In the genomic region with DNA sequence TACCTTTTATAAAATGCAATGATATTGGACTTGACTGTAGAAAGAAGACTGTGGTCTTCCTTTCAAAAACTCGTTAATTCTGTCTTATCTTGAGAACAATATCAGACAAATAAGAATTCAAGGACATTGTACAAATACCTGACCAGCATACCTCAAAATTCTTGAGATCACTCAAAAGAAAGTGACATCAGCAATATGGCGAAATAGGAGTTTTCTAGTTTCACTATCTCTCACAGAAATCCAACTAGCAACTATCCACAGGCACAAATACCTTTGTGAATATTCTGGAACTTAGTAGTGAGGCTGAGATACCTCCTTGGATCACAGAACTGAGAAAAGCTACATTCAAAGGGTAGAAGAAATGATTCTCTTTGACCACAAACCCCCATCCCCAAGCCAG, we compare ENCODE assay signal across 22 cellular contexts.
"Had no signal": no experiment of that assay in that cellular context is flagged by ENCODE, and none has a peak within 500 bp of the region (broad histone marks: within the 10 kb centered on the region; RNA-seq: fewer than 3 reads in every experiment).

No MANE protein-coding gene starts in this region.

- H3K4me3 Mint-ChIP-seq: activated B cell treated with CpG ODN at 0.5 μM for 24 hours; activated CD4-positive, alpha-beta T cell treated with anti-CD3 and anti-CD28 coated beads, Interleukin-2, amount 10 ng/mL, durations not matched to agents 24 days and 14 days; activated CD8-positive, alpha-beta memory T cell treated with anti-CD3 and anti-CD28 coated beads, Interleukin-2, amount 10 ng/mL, durations not matched to agents 7 days and 5 days; activated naive CD8-positive, alpha-beta T cell treated with anti-CD3 and anti-CD28 coated beads, Interleukin-2, amount 50 U/mL, for 24 hours; activated T-cell treated with anti-CD3 and anti-CD28 coated beads, Interleukin-2, amount 50 U/mL, for 4 hours; T-helper 1 cell treated with Interleukin-12 subunit alpha and Interleukin-12 subunit beta and Interleukin-4 antibody, amounts not matched to agents 30 μg/mL and 1 μg/mL, for 36 hours had no signal

- H3K27ac Mint-ChIP-seq: activated B cell treated with CpG ODN at 0.5 μM for 24 hours; activated CD4-positive, alpha-beta T cell treated with anti-CD3 and anti-CD28 coated beads, Interleukin-2, amount 10 ng/mL, durations not matched to agents 24 days and 14 days; activated CD8-positive, alpha-beta memory T cell treated with anti-CD3 and anti-CD28 coated beads, Interleukin-2, amount 10 ng/mL, durations not matched to agents 7 days and 5 days; activated naive CD4-positive, alpha-beta T cell treated with anti-CD3 and anti-CD28 coated beads, Interleukin-2, amount 50 U/mL, for 72 hours; activated naive CD8-positive, alpha-beta T cell treated with anti-CD3 and anti-CD28 coated beads, Interleukin-2, amount 50 U/mL, for 24 hours; T-helper 1 cell treated with Interleukin-12 subunit alpha and Interleukin-12 subunit beta and Interleukin-4 antibody, amounts not matched to agents 30 μg/mL and 1 μg/mL, for 36 hours had no signal

- H3K4me3 ChIP-seq: PC-9 had no signal

- H3K9me3 Mint-ChIP-seq: activated CD4-positive, alpha-beta T cell treated with anti-CD3 and anti-CD28 coated beads, Interleukin-2, amount 10 ng/mL, durations not matched to agents 24 days and 14 days; activated naive CD8-positive, alpha-beta T cell treated with anti-CD3 and anti-CD28 coated beads, Interleukin-2, amount 50 U/mL, for 24 hours; T-helper 1 cell treated with Interleukin-12 subunit alpha and Interleukin-12 subunit beta and Interleukin-4 antibody, amounts not matched to agents 30 μg/mL and 1 μg/mL, for 36 hours had no signal

- H3K36me3 Mint-ChIP-seq: activated CD8-positive, alpha-beta memory T cell treated with anti-CD3 and anti-CD28 coated beads, Interleukin-2, amount 10 ng/mL, durations not matched to agents 7 days and 5 days; activated naive CD4-positive, alpha-beta T cell treated with anti-CD3 and anti-CD28 coated beads, Interleukin-2, amount 50 U/mL, for 72 hours had no signal

- H3K27me3 Mint-ChIP-seq: activated B cell treated with CpG ODN at 0.5 μM for 24 hours; activated CD4-positive, alpha-beta T cell treated with anti-CD3 and anti-CD28 coated beads, Interleukin-2, amount 10 ng/mL, durations not matched to agents 24 days and 14 days; activated CD8-positive, alpha-beta memory T cell treated with anti-CD3 and anti-CD28 coated beads, Interleukin-2, amount 10 ng/mL, durations not matched to agents 7 days and 5 days; activated naive CD8-positive, alpha-beta T cell treated with anti-CD3 and anti-CD28 coated beads, Interleukin-2, amount 50 U/mL, for 24 hours had no signal

- DNase-seq: activated B cell treated with CpG ODN at 0.5 μM for 24 hours; activated CD4-positive, alpha-beta T cell treated with anti-CD3 and anti-CD28 coated beads for 1 hour; activated CD4-positive, alpha-beta T cell treated with anti-CD3 and anti-CD28 coated beads, Interleukin-2, amount 10 ng/mL, durations not matched to agents 24 days and 14 days; activated CD4-positive, alpha-beta T cell treated with anti-CD3 and anti-CD28 coated beads, Interleukin-2, amount 50 U/mL, for 48 hours; activated CD8-positive, alpha-beta memory T cell treated with anti-CD3 and anti-CD28 coated beads, Interleukin-2, amount 10 ng/mL, durations not matched to agents 7 days and 5 days; activated effector memory CD4-positive, alpha-beta T cell treated with anti-CD3 and anti-CD28 coated beads, Interleukin-2, amount 50 U/mL, for 16 hours; activated naive CD4-positive, alpha-beta T cell treated with Interleukin-2 at 50 U/mL for 16 hours; activated naive CD8-positive, alpha-beta T cell treated with anti-CD3 and anti-CD28 coated beads, Interleukin-2, amount 50 U/mL, for 24 hours; activated T-cell treated with anti-CD3 and anti-CD28 coated beads, Interleukin-2, amount 50 U/mL, for 4 hours; caudate nucleus; NCI-H1092; NCI-H1417 treated with DMSO at 0.1 percent for 48 hours; NCI-H1694; NCI-H2029; NCI-H2107; NCI-H510A treated with DMSO at 0.1 percent for 48 hours; NCI-H69; PC-9; SHP77 treated with DMSO at 0.1 percent for 48 hours; T-helper 9 cell had no signal
